ENCODE assay signal across 8 cellular contexts in genomic region chr13:110138009-110138699, GRCh38.
DNase-seq lines count a peak whose midpoint lies in the region; ATAC-seq and TF ChIP-seq lines count a peak whose summit lies in the region.

No MANE protein-coding gene starts in this region.

- H4K20me1 ChIP-seq in SU-DHL-6 (ENCODE audit: low read depth, low read length): no peaks in the 10 kb centered on the region

- peak; percentile 59 for ATAC-seq in GM21737 (IDR thresholded peaks at IDR 0.05; ENCODE audit: unreplicated experiment)

- no peaks in the 10 kb centered on the region; the same call in 1 of the 2 replicates for H3K27me3 ChIP-seq in SU-DHL-6 (ENCODE audit: low read length)
- no peaks in the 10 kb centered on the region for H3K27me3 ChIP-seq in right atrium auricular region
- no peaks in the 10 kb centered on the region for H3K27me3 ChIP-seq in vagina

- H3K9me3 ChIP-seq in SU-DHL-6 (ENCODE audit: insufficient read depth, low read length) (no peaks in the 10 kb centered on the region), right atrium auricular region (no peaks in the 10 kb centered on the region), vagina (no peaks in the 10 kb centered on the region)

- no peak for TF ChIP-seq CTCF in SU-DHL-6 (IDR thresholded peaks at IDR 0.05; ENCODE audit: insufficient read depth, low read length, poor library complexity, severe bottlenecking)
- TF ChIP-seq CTCF in right atrium auricular region (IDR thresholded peaks at IDR 0.05): no peak
- no peak for TF ChIP-seq CTCF in vagina (IDR thresholded peaks at IDR 0.05)

- no peak for TF ChIP-seq POLR2A in vagina (IDR thresholded peaks at IDR 0.05)

- intact Hi-C loops in vagina (cut with DNase I): no loop called here

- H3K9ac ChIP-seq in SU-DHL-6 (ENCODE audit: low read length): peak overlapping the region; percentile 42

- H3F3A ChIP-seq in SU-DHL-6 (ENCODE audit: insufficient read depth): no peaks in the 10 kb centered on the region

- DNase-seq in DMS79 treated with DMSO at 0.1 percent for 48 hours (lab: John Stamatoyannopoulos, UW): peak; percentile 87
- DNase-seq in KBM-7: peak; percentile 60
- peak; percentile 78 for DNase-seq in amniotic epithelial cell (ENCODE audit: low read depth)
- peak; percentile 83 for DNase-seq in right atrium auricular region (ENCODE audit: low spot score)
- DNase-seq in putamen (ENCODE audit: low spot score): peak; percentile 80
- no peak for DNase-seq in vagina (ENCODE audit: extremely low spot score in 2 of 2)

- H3K4me1 ChIP-seq in right atrium auricular region (peaks cover 0 to 40% of the 10 kb centered on the region in 2 donors), vagina (peaks cover 14% of the 10 kb centered on the region)

- peak overlapping the region; percentile 67 for H3K4me2 ChIP-seq in SU-DHL-6 (ENCODE audit: low read depth, low read length, poor library complexity, severe bottlenecking)

- no peaks in the 10 kb centered on the region for H3K9me2 ChIP-seq in SU-DHL-6 (replicated peaks; ENCODE audit: insufficient read depth, low read length)

- H2AFZ ChIP-seq in SU-DHL-6 (ENCODE audit: low read depth, low read length, severe bottlenecking): peak overlapping the region; percentile 69

- in situ Hi-C loops in KBM-7 (cut with MboI; ENCODE audit: low pct_unique_long_range_greater_than_20kb, low sequenced_read_pairs): no loop called here

- peak overlapping the region; percentile 44 for H3K4me3 ChIP-seq in SU-DHL-6 (ENCODE audit: insufficient read depth, low read length, poor library complexity, severe bottlenecking)
- H3K4me3 ChIP-seq in right atrium auricular region: peak overlapping the region; percentile 45 to 56
- peak overlapping the region; percentile 47 to 53 for H3K4me3 ChIP-seq in vagina

- H3K27ac ChIP-seq in SU-DHL-6 (ENCODE audit: low read depth, low read length) (peak overlapping the region; percentile 39), right atrium auricular region (peak overlapping the region; percentile 87), vagina (peak overlapping the region; percentile 42)

- H3K79me2 ChIP-seq in SU-DHL-6 (ENCODE audit: insufficient read depth, low read length): no peaks in the 10 kb centered on the region

- no peaks in the 10 kb centered on the region for H3K36me3 ChIP-seq in SU-DHL-6 (ENCODE audit: low read length)
- no peaks in the 10 kb centered on the region for H3K36me3 ChIP-seq in right atrium auricular region
- no peaks in the 10 kb centered on the region for H3K36me3 ChIP-seq in vagina

Comparison
In these comparisons a context has a peak if more than half of its experiments do, and no peak if none do; other contexts are left out.
1. DNase-seq: peak in DMS79 treated with DMSO at 0.1 percent for 48 hours (single experiment), KBM-7 (single experiment), amniotic epithelial cell (single experiment), right atrium auricular region (single experiment) and putamen (single experiment); none in vagina (0 of 2).
2. Peak in every context shown above with its lines, with median percentiles within 50 percentile points of each other: H3K27ac ChIP-seq and H3K4me3 ChIP-seq.